Comparison of ENCODE assay signal across 11 cellular contexts in the genomic region with DNA sequence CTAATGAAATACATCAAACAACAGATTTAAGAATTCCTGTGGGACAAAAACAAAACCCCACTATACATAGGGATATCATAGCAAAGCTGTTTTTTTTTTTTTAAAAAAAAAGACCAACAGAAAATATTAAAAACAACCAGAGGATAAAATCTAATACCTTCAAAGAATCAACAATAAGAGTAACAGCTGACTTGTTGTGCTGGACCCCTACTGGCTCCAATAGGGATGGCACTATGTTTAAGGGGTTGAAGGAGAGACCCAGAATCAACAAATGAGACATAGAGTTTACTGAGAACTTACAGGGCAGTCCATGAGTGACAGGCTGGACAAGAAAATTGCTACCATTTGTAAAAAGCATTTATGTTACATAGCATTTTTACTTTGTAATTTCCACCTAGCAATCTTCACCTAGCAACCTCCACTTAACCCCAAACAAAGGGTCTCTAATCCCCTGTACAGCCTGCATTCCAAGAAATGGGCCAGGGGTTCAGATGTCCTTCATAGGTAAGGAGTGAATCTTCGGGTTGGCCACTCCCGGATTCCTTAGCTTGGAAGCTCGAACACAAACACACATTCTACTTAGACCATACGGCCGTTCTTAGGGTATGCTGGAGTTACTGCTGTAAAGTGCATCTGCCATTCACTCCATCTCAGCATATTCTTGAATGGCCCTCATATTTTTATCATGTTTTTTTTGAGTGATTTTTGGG. TPM values are rescaled to one million over a fixed set of nuclear protein-coding genes. Genes with fewer than 3 reads are reported as not detected.
DNase-seq lines count a peak whose midpoint lies in the region; ATAC-seq and TF ChIP-seq lines count a peak whose summit lies in the region.
"Had no signal": no experiment of that assay in that cellular context is flagged by ENCODE, and none has a peak within 500 bp of the region (broad histone marks: within the 10 kb centered on the region; RNA-seq: fewer than 3 reads in every experiment).

No MANE protein-coding gene starts in this region.

- no peak overlapping the region for H3K9ac ChIP-seq in KMS-11
- no peak overlapping the region for H3K9ac ChIP-seq in fibroblast of lung (ENCODE audit: insufficient read depth, low read length)

- DNase-seq in AG04449 (ENCODE audit: low read depth, low spot score): no peak
- peak in 1 of 2 donors; percentile 5 for DNase-seq in fibroblast of lung (ENCODE audit: low read depth in 2 of 2)
- no peak for DNase-seq in NCI-H446 (lab: John Stamatoyannopoulos, UW)
- DNase-seq in AG08395 (ENCODE audit: low spot score): no peak
- no peak for DNase-seq in HuH-7.5 (ENCODE audit: low spot score)
- DNase-seq: CD4-positive, CD25-positive, alpha-beta regulatory T cell had no signal

- POLR2A ChIA-PET in AG04449 (lab: Yijun Ruan, JAX): no interaction called here

- H3K36me3 ChIP-seq in KMS-11 (ENCODE audit: insufficient read depth) (no peaks in the 10 kb centered on the region), fibroblast of lung (ENCODE audit: control insufficient read depth, insufficient read depth, low read length) (no peaks in the 10 kb centered on the region)
- H3K36me3 ChIP-seq: SJSA1 had no signal

- TF ChIP-seq CTCF in AG04449 (IDR thresholded peaks at IDR 0.05; ENCODE audit: insufficient read depth, low read length, missing control alignments) (peak; percentile 17), KMS-11 (conservative IDR thresholded peaks at IDR 0.05; ENCODE audit: low read depth, low read length) (peak; percentile 35; the same call in 1 of the 2 replicates), fibroblast of lung (conservative IDR thresholded peaks at IDR 0.05 in 1 of 2, IDR thresholded peaks at IDR 0.05 in 1 of 2; ENCODE audit: low read depth in 1 of 2, low read length in 2 of 2) (peak; percentile 19 to 48)

- H4K20me1 ChIP-seq in KMS-11 (ENCODE audit: insufficient read depth) (no peaks in the 10 kb centered on the region), fibroblast of lung (ENCODE audit: control insufficient read depth, extremely low read depth, insufficient read depth, low read length) (no peaks in the 10 kb centered on the region)

- no peaks in the 10 kb centered on the region for H3K9me3 ChIP-seq in fibroblast of lung (ENCODE audit: control insufficient read depth, insufficient read depth, low read depth, low read length)
- H3K9me3 ChIP-seq: SJSA1 had no signal

- ATAC-seq in GM18868 (IDR thresholded peaks at IDR 0.05; ENCODE audit: unreplicated experiment) (peak; percentile 71), GM21528 (IDR thresholded peaks at IDR 0.05; ENCODE audit: low FRiP score, unreplicated experiment) (no peak)

- no peak overlapping the region for H3K27ac ChIP-seq in KMS-11
- H3K27ac ChIP-seq in fibroblast of lung (ENCODE audit: insufficient read depth, low read length): no peak overlapping the region
- H3K27ac ChIP-seq: epithelial cell of prostate, SJSA1 had no signal

- CTCF ChIA-PET in AG04449 (lab: Yijun Ruan, JAX): interaction anchor here (0.7 to 3.6 kb wide), 11 partner anchors 10 to 796 kb away, joined by 3 to 23 read pairs (median 5); no protein-coding TSS in a partner anchor

- H2AFZ ChIP-seq in KMS-11 (ENCODE audit: low read depth): no peak overlapping the region
- H2AFZ ChIP-seq in fibroblast of lung (ENCODE audit: low read length): no peak overlapping the region

- H3K27me3 ChIP-seq in KMS-11 (ENCODE audit: insufficient read depth, low read depth): no peaks in the 10 kb centered on the region
- no peaks in the 10 kb centered on the region for H3K27me3 ChIP-seq in fibroblast of lung (ENCODE audit: control insufficient read depth, insufficient read depth, low read length)
- H3K27me3 ChIP-seq: SJSA1 had no signal

- no peaks in the 10 kb centered on the region for H3K79me2 ChIP-seq in KMS-11 (ENCODE audit: insufficient read depth, low read depth)
- no peaks in the 10 kb centered on the region for H3K79me2 ChIP-seq in fibroblast of lung (ENCODE audit: control insufficient read depth, insufficient read depth, low read length)

- H3K4me3 ChIP-seq in AG04449 (ENCODE audit: low read depth, low read length) (no peak overlapping the region), KMS-11 (IDR thresholded peaks at IDR 0.05; ENCODE audit: insufficient read depth, low read depth, low read length) (no peak overlapping the region), fibroblast of lung (replicated peaks in 1 of 4; ENCODE audit: control extremely low read depth in 1 of 4, insufficient read depth in 1 of 4, low read depth in 3 of 4, low read length in 4 of 4) (no peak overlapping the region)
- H3K4me3 ChIP-seq: SJSA1 had no signal

- H3K4me1 ChIP-seq in KMS-11 (ENCODE audit: low read depth, poor library complexity, severe bottlenecking): no peaks in the 10 kb centered on the region
- H3K4me1 ChIP-seq in fibroblast of lung (ENCODE audit: control insufficient read depth, extremely low read depth, insufficient read depth, low read length): no peaks in the 10 kb centered on the region

- H3K4me2 ChIP-seq in KMS-11 (no peak overlapping the region), fibroblast of lung (ENCODE audit: extremely low read depth, insufficient read depth, low read length) (no peak overlapping the region)

RNA-seq across cellular contexts. Expression of a gene that starts 25.8 kb away (rescaled TPM):
- not detected in 2 replicates for total RNA-seq in fibroblast of lung
- 0.03 TPM in 1 of 2 replicates, not detected in the other for polyA plus RNA-seq in fibroblast of lung
- polyA plus RNA-seq in fibroblast of lung (2012): 0.10 TPM in 1 of 2 replicates, not detected in the other
- polyA minus RNA-seq in fibroblast of lung (ENCODE audit: low replicate concordance): not detected in 2 replicates
- total RNA-seq: CD4-positive, CD25-positive, alpha-beta regulatory T cell; SJSA1 had no signal
- polyA plus RNA-seq: CD4-positive, CD25-positive, alpha-beta regulatory T cell had no signal
